Comparison of ENCODE assay signal across 1 cellular context in genomic region chr2:213151437-213152064, GRCh38.
TF ChIP-seq lines count a peak whose summit lies in the region.

Gene IKZF2 (minus strand): TSS chr2:213151612. CDS start chr2:213148629, 2,983 bp downstream.

TF ChIP-seq in GM12878, 131 proteins besides CTCF, POLR2A, EP300 and RAD21 (continued from another document):
- TF ChIP-seq, protein P1, sequence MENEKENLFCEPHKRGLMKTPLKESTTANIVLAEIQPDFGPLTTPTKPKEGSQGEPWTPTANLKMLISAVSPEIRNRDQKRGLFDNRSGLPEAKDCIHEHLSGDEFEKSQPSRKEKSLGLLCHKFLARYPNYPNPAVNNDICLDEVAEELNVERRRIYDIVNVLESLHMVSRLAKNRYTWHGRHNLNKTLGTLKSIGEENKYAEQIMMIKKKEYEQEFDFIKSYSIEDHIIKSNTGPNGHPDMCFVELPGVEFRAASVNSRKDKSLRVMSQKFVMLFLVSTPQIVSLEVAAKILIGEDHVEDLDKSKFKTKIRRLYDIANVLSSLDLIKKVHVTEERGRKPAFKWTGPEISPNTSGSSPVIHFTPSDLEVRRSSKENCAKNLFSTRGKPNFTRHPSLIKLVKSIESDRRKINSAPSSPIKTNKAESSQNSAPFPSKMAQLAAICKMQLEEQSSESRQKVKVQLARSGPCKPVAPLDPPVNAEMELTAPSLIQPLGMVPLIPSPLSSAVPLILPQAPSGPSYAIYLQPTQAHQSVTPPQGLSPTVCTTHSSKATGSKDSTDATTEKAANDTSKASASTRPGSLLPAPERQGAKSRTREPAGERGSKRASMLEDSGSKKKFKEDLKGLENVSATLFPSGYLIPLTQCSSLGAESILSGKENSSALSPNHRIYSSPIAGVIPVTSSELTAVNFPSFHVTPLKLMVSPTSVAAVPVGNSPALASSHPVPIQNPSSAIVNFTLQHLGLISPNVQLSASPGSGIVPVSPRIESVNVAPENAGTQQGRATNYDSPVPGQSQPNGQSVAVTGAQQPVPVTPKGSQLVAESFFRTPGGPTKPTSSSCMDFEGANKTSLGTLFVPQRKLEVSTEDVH (IDR thresholded peaks at IDR 0.05; ENCODE audit: low read depth, partially characterized antibody) = no peak
- TF ChIP-seq SREBF2 (IDR thresholded peaks at IDR 0.05; ENCODE audit: low read length) (no peak), MEF2A (IDR thresholded peaks at IDR 0.05; ENCODE audit: insufficient read depth, low read depth, low read length) (no peak), SPI1 (IDR thresholded peaks at IDR 0.05; ENCODE audit: borderline replicate concordance, insufficient read depth, low read depth, low read length) (no peak), ZSCAN29 (IDR thresholded peaks at IDR 0.05) (no peak), ZBED1 (IDR thresholded peaks at IDR 0.05; ENCODE audit: borderline replicate concordance) (no peak), NRF1 (conservative IDR thresholded peaks at IDR 0.05; ENCODE audit: low read depth, low read length) (peak; percentile 34), KDM1A (IDR thresholded peaks at IDR 0.05; ENCODE audit: borderline replicate concordance) (no peak), PAX5 (IDR thresholded peaks at IDR 0.05; ENCODE audit: borderline replicate concordance, low read depth, low read length) (no peak; the same call in 1 of the 2 replicates), CEBPB (IDR thresholded peaks at IDR 0.05; ENCODE audit: borderline replicate concordance in 1 of 2, low read depth in 2 of 2, low read length in 2 of 2) (no peak)
- TF ChIP-seq, protein P2, sequence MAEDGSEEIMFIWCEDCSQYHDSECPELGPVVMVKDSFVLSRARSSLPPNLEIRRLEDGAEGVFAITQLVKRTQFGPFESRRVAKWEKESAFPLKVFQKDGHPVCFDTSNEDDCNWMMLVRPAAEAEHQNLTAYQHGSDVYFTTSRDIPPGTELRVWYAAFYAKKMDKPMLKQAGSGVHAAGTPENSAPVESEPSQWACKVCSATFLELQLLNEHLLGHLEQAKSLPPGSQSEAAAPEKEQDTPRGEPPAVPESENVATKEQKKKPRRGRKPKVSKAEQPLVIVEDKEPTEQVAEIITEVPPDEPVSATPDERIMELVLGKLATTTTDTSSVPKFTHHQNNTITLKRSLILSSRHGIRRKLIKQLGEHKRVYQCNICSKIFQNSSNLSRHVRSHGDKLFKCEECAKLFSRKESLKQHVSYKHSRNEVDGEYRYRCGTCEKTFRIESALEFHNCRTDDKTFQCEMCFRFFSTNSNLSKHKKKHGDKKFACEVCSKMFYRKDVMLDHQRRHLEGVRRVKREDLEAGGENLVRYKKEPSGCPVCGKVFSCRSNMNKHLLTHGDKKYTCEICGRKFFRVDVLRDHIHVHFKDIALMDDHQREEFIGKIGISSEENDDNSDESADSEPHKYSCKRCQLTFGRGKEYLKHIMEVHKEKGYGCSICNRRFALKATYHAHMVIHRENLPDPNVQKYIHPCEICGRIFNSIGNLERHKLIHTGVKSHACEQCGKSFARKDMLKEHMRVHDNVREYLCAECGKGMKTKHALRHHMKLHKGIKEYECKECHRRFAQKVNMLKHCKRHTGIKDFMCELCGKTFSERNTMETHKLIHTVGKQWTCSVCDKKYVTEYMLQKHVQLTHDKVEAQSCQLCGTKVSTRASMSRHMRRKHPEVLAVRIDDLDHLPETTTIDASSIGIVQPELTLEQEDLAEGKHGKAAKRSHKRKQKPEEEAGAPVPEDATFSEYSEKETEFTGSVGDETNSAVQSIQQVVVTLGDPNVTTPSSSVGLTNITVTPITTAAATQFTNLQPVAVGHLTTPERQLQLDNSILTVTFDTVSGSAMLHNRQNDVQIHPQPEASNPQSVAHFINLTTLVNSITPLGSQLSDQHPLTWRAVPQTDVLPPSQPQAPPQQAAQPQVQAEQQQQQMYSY (CRISPR knock-in tag; IDR thresholded peaks at IDR 0.05) = no peak
